20 cellular contexts compared by ENCODE assay signal in genomic region chr21:46211786-46212720, GRCh38. TPM values are rescaled to one million over a fixed set of nuclear protein-coding genes. Genes with fewer than 3 reads are reported as not detected.
A peak's percentile ranks its signal among the peaks of the same experiment; 100 is the strongest.
DNase-seq lines count a peak whose midpoint lies in the region; ATAC-seq and TF ChIP-seq lines count a peak whose summit lies in the region.
"Had no signal": no experiment of that assay in that cellular context is flagged by ENCODE, and none has a peak within 500 bp of the region (broad histone marks: within the 10 kb centered on the region; RNA-seq: fewer than 3 reads in every experiment).

No MANE protein-coding gene starts in this region.

- H3K4me1 ChIP-seq in uterus, result no peaks in the 10 kb centered on the region
- H3K4me1 ChIP-seq: esophagus squamous epithelium had no signal

- H3K27ac ChIP-seq in uterus, result no peak overlapping the region
- H3K27ac ChIP-seq: BLaER1 treated with 17β-estradiol and CSF1 and Interleukin-3, amounts not matched to agents 10 nM and 100 nM; cardiac muscle cell had no signal

- H3K9me3 Mint-ChIP-seq in brain, result no peaks in the 10 kb centered on the region
- H3K9me3 Mint-ChIP-seq: T-cell had no signal

- no peaks in the 10 kb centered on the region for H3K27me3 Mint-ChIP-seq in brain
- H3K27me3 Mint-ChIP-seq: T-cell had no signal

- no peak for TF ChIP-seq CTCF in brain (conservative IDR thresholded peaks at IDR 0.05)
- no peak for TF ChIP-seq CTCF in uterus (IDR thresholded peaks at IDR 0.05)

- H3K9me3 ChIP-seq in uterus, result no peaks in the 10 kb centered on the region
- H3K9me3 ChIP-seq: BLaER1 treated with 17β-estradiol and CSF1 and Interleukin-3, amounts not matched to agents 10 nM and 100 nM; esophagus squamous epithelium had no signal

- in situ Hi-C loops in G401 (cut with HindIII; ENCODE audit: low sequenced_read_pairs), result no loop called here

- peaks cover 28% of the 10 kb centered on the region for H3K36me3 Mint-ChIP-seq in brain

- no peak overlapping the region for H3K4me3 Mint-ChIP-seq in brain
- H3K4me3 Mint-ChIP-seq: T-cell had no signal

- DNase-seq in left cardiac atrium, result peak; percentile 10
- no peak for DNase-seq in Right ventricle myocardium inferior (ENCODE audit: missing footprints)
- DNase-seq in mesenteric fat pad (ENCODE audit: low spot score), result peak; percentile 68
- DNase-seq in uterus, result peak; percentile 10 to 11
- DNase-seq in activated CD8-positive, alpha-beta memory T cell treated with anti-CD3 and anti-CD28 coated beads for 24 hours, result no peak
- DNase-seq in G401 (ENCODE audit: low spot score), result no peak
- no peak for DNase-seq in NCI-H82 (lab: John Stamatoyannopoulos, UW)
- DNase-seq: activated CD4-positive, alpha-beta T cell treated with anti-CD3 and anti-CD28 coated beads, Interleukin-2, amount 50 U/mL, for 1 hour; activated CD8-positive, alpha-beta memory T cell treated with anti-CD3 and anti-CD28 coated beads, Interleukin-2, amount 50 U/mL, for 48 hours; esophagus squamous epithelium; NCI-H1436; NCI-H524 treated with DMSO at 0.1 percent for 48 hours; SHP77 treated with DMSO at 0.1 percent for 48 hours; T-cell had no signal

- intact Hi-C loops in left cardiac atrium (cut with DNase I) (no loop called here), Right ventricle myocardium inferior (cut with DNase I) (no loop called here), uterus (cut with DNase I; ENCODE audit: low total_unique reads) (no loop called here)

- H3K4me3 ChIP-seq in uterus, result no peak overlapping the region
- H3K4me3 ChIP-seq: BLaER1 treated with 17β-estradiol and CSF1 and Interleukin-3, amounts not matched to agents 10 nM and 100 nM; cardiac muscle cell; esophagus squamous epithelium; smooth muscle cell had no signal

- H3K36me3 ChIP-seq in uterus, result no peaks in the 10 kb centered on the region

- TF ChIP-seq POLR2A in uterus (IDR thresholded peaks at IDR 0.05), result no peak

- no peaks in the 10 kb centered on the region for H3K27me3 ChIP-seq in uterus
- H3K27me3 ChIP-seq: BLaER1 treated with 17β-estradiol and CSF1 and Interleukin-3, amounts not matched to agents 10 nM and 100 nM; cardiac muscle cell; esophagus squamous epithelium had no signal

- peaks cover 8% of the 10 kb centered on the region for H3K4me1 Mint-ChIP-seq in brain
- H3K4me1 Mint-ChIP-seq: T-cell had no signal

- peak overlapping the region in 4 of 5 experiments; percentile 59 to 81 (median 68) for H3K27ac Mint-ChIP-seq in brain
- H3K27ac Mint-ChIP-seq: T-cell had no signal

- ATAC-seq in left cardiac atrium, result no peak
- ATAC-seq in Right ventricle myocardium inferior, result no peak
- ATAC-seq: left colon, T-cell had no signal

RNA-seq across cellular contexts. Expression of gene LSS, which starts 16.5 kb away (rescaled TPM):
- total RNA-seq in left cardiac atrium, result 10 to 100 TPM; 66.4 to 66.7 TPM
- 61.0 TPM for total RNA-seq in Right ventricle myocardium inferior
- 47.6 TPM for polyA plus RNA-seq in brain (ENCODE audit: insufficient read depth, low read depth, low replicate concordance)
- 81.3 TPM for total RNA-seq in mesenteric fat pad
- total RNA-seq in uterus, result 10 to 100 TPM; 35.4 to 94.0 (median 41.5) TPM
- 59.4 and 66.8 TPM in 2 replicates for total RNA-seq in G401 (2014; rRNA removed; shearing (Covaris generic))

RNA-seq across cellular contexts. Expression of gene SPATC1L, which starts 27.8 kb away (rescaled TPM):
- 10 to 100 TPM in 1 of 2 donors, 1 to 10 TPM in 1; 10.0 to 11.0 TPM for total RNA-seq in left cardiac atrium
- 7.7 TPM for total RNA-seq in Right ventricle myocardium inferior
- 44.7 TPM for polyA plus RNA-seq in brain (ENCODE audit: insufficient read depth, low read depth, low replicate concordance)
- total RNA-seq in mesenteric fat pad, result 5.9 TPM
- 1 to 10 TPM in 3 of 4 donors, not detected in 1; 4.9 to 10.0 (median 6.4) TPM for total RNA-seq in uterus
- 5.9 and 11.2 TPM in 2 replicates for total RNA-seq in G401 (2014; rRNA removed; shearing (Covaris generic))

RNA-seq across cellular contexts. Expression of gene FTCD, which starts 56.7 kb away (rescaled TPM):
- total RNA-seq in left cardiac atrium (1 to 10 TPM in 1 of 2 donors, under 1 TPM in 1; 0.68 to 1.6 TPM), Right ventricle myocardium inferior (1.2 TPM), mesenteric fat pad (0.32 TPM), uterus (1 to 10 TPM in 2 of 4 donors, not detected in 2; 4.5 to 7.0 TPM)
- polyA plus RNA-seq in brain (ENCODE audit: insufficient read depth, low read depth, low replicate concordance), result 4.5 TPM
- total RNA-seq in G401 (2014; rRNA removed; shearing (Covaris generic)), result 1.1 TPM in 1 of 2 replicates, not detected in the other
- total RNA-seq: esophagus squamous epithelium, pulmonary artery endothelial cell had no signal

Comparison
In these comparisons a context has a peak if more than half of its experiments do, and no peak if none do; other contexts are left out.
1. DNase-seq: peak in left cardiac atrium (single experiment), mesenteric fat pad (single experiment) and uterus (2 of 2); none in Right ventricle myocardium inferior (single experiment), activated CD8-positive, alpha-beta memory T cell treated with anti-CD3 and anti-CD28 coated beads for 24 hours (single experiment), G401 (single experiment) and NCI-H82 (single experiment).